8 cellular contexts compared by ENCODE assay signal in genomic region chr3:142445816-142446254, GRCh38. TPM values are rescaled to one million over a fixed set of nuclear protein-coding genes. Genes with fewer than 3 reads are reported as not detected.
A peak's percentile ranks its signal among the peaks of the same experiment; 100 is the strongest.
DNase-seq lines count a peak whose midpoint lies in the region; ATAC-seq lines count a peak whose summit lies in the region.

No MANE protein-coding gene starts in this region.

- peak; percentile 18 for DNase-seq in GM03348 (ENCODE audit: low spot score)
- DNase-seq in activated naive CD8-positive, alpha-beta T cell treated with anti-CD3 and anti-CD28 coated beads, Interleukin-2, amount 10 ng/mL, durations not matched to agents 7 days and 5 days: no peak
- peak; percentile 56 for DNase-seq in mesenchymal stem cell
- DNase-seq in NCI-H1092 treated with DMSO at 0.1 percent for 48 hours (lab: John Stamatoyannopoulos, UW): no peak
- DNase-seq in NCI-H69 (lab: John Stamatoyannopoulos, UW): no peak
- DNase-seq in NCI-H774 (lab: John Stamatoyannopoulos, UW): no peak

- no peak overlapping the region for H2AK5ac ChIP-seq in mesenchymal stem cell (ENCODE audit: low read length, severe bottlenecking)

- no peak overlapping the region for H2BK5ac ChIP-seq in mesenchymal stem cell (ENCODE audit: low read depth, low read length, poor library complexity, severe bottlenecking)

- peak overlapping the region; percentile 70 for H3K4me2 ChIP-seq in mesenchymal stem cell (ENCODE audit: low read length, poor library complexity, severe bottlenecking)

- peak overlapping the region; percentile 88 for H3K4me3 Mint-ChIP-seq in activated naive CD8-positive, alpha-beta T cell treated with anti-CD3 and anti-CD28 coated beads, Interleukin-2, amount 10 ng/mL, durations not matched to agents 7 days and 5 days

- no peak overlapping the region for H4K91ac ChIP-seq in mesenchymal stem cell (ENCODE audit: low read length)

- peak overlapping the region; percentile 92 for H3K27ac ChIP-seq in KOPT-K1 (ENCODE audit: low read depth, low read length, poor library complexity, severe bottlenecking)
- H3K27ac ChIP-seq in mesenchymal stem cell (ENCODE audit: low read length, poor library complexity, severe bottlenecking): no peak overlapping the region

- no peaks in the 10 kb centered on the region for H3K9me3 Mint-ChIP-seq in activated naive CD8-positive, alpha-beta T cell treated with anti-CD3 and anti-CD28 coated beads, Interleukin-2, amount 10 ng/mL, durations not matched to agents 7 days and 5 days

- no peak overlapping the region for H3K4ac ChIP-seq in mesenchymal stem cell (ENCODE audit: low read depth in 1 of 2, low read length in 2 of 2)

- H3K27ac Mint-ChIP-seq in activated naive CD8-positive, alpha-beta T cell treated with anti-CD3 and anti-CD28 coated beads, Interleukin-2, amount 10 ng/mL, durations not matched to agents 7 days and 5 days: peak overlapping the region; percentile 97

- POLR2A ChIA-PET in activated naive CD8-positive, alpha-beta T cell treated with anti-CD3 and anti-CD28 coated beads, Interleukin-2, amount 10 ng/mL, durations not matched to agents 7 days and 5 days (lab: Charles Lee): interaction anchor here (0.8 to 2.5 kb wide), 2 partner anchors 63 to 133 kb away, joined by 4 to 17 read pairs; partner anchors contain the start of gene ATR

- peak overlapping the region; percentile 17 for H4K8ac ChIP-seq in mesenchymal stem cell (ENCODE audit: low read length)

- H3K79me1 ChIP-seq in mesenchymal stem cell (replicated peaks; ENCODE audit: low read length, poor library complexity, severe bottlenecking): no peaks in the 10 kb centered on the region

- no peak overlapping the region for H2AFZ ChIP-seq in mesenchymal stem cell (ENCODE audit: low read depth, low read length)

- no peak overlapping the region for H3K14ac ChIP-seq in mesenchymal stem cell (ENCODE audit: low read length in 2 of 2)

- no peak overlapping the region for H2BK15ac ChIP-seq in mesenchymal stem cell (ENCODE audit: low read depth, poor library complexity, severe bottlenecking)

- H3K27me3 ChIP-seq in mesenchymal stem cell (ENCODE audit: control insufficient read depth in 1 of 2, insufficient read depth in 1 of 2, low read length in 2 of 2): no peaks in the 10 kb centered on the region

- H3K9me3 ChIP-seq in KOPT-K1 (ENCODE audit: insufficient read depth, low read length, poor library complexity, severe bottlenecking): peaks cover 6% of the 10 kb centered on the region
- H3K9me3 ChIP-seq in mesenchymal stem cell (ENCODE audit: control insufficient read depth, low read length): no peaks in the 10 kb centered on the region

- H3K36me3 ChIP-seq in KOPT-K1 (ENCODE audit: insufficient read depth, low read length): peaks cover 11% of the 10 kb centered on the region
- H3K36me3 ChIP-seq in mesenchymal stem cell (ENCODE audit: control insufficient read depth in 1 of 2, insufficient read depth in 2 of 2, low read depth in 1 of 2, low read length in 2 of 2): peaks cover 9 to 13% of the 10 kb centered on the region in 2 experiments

- no peak overlapping the region for H3K23ac ChIP-seq in mesenchymal stem cell (ENCODE audit: low read length in 2 of 2)

- peaks cover 23% of the 10 kb centered on the region for H3K36me3 Mint-ChIP-seq in activated naive CD8-positive, alpha-beta T cell treated with anti-CD3 and anti-CD28 coated beads, Interleukin-2, amount 10 ng/mL, durations not matched to agents 7 days and 5 days

- peak overlapping the region; percentile 100 for H3K9ac ChIP-seq in mesenchymal stem cell (ENCODE audit: low read length)

- 91% methylated on average over 6 of the region's 6 CpGs for whole genome bisulfite sequencing in mesenchymal stem cell

- H3K4me3 ChIP-seq in mesenchymal stem cell (ENCODE audit: insufficient read depth in 1 of 2, low read depth in 1 of 2, low read length in 2 of 2): peak overlapping the region in 1 of 2 experiments; percentile 100

- ATAC-seq in GM21576 (IDR thresholded peaks at IDR 0.05; ENCODE audit: unreplicated experiment): peak; percentile 56
- peak; percentile 38 for ATAC-seq in activated naive CD8-positive, alpha-beta T cell treated with anti-CD3 and anti-CD28 coated beads, Interleukin-2, amount 10 ng/mL, durations not matched to agents 7 days and 5 days (ENCODE audit: low read depth)

- H3K18ac ChIP-seq in mesenchymal stem cell (ENCODE audit: low read depth in 1 of 2, low read length in 2 of 2): peak overlapping the region in 1 of 2 experiments; percentile 43

- H2BK120ac ChIP-seq in mesenchymal stem cell (ENCODE audit: low read depth, low read length): no peak overlapping the region

- peaks cover 2% of the 10 kb centered on the region for H3K4me1 ChIP-seq in mesenchymal stem cell (ENCODE audit: control insufficient read depth, insufficient read depth, low read depth, low read length)

- no peak overlapping the region for H2BK12ac ChIP-seq in mesenchymal stem cell (ENCODE audit: low read length in 2 of 2)

- H3K4me1 Mint-ChIP-seq in activated naive CD8-positive, alpha-beta T cell treated with anti-CD3 and anti-CD28 coated beads, Interleukin-2, amount 10 ng/mL, durations not matched to agents 7 days and 5 days: peaks cover 26% of the 10 kb centered on the region

- H3K27me3 Mint-ChIP-seq in activated naive CD8-positive, alpha-beta T cell treated with anti-CD3 and anti-CD28 coated beads, Interleukin-2, amount 10 ng/mL, durations not matched to agents 7 days and 5 days: no peaks in the 10 kb centered on the region

RNA-seq across cellular contexts. Expression of gene XRN1, which starts 2.0 kb away (rescaled TPM):
- 10 to 100 TPM; 88.8 to 89.8 TPM for total RNA-seq in activated naive CD8-positive, alpha-beta T cell treated with anti-CD3 and anti-CD28 coated beads, Interleukin-2, amount 10 ng/mL, durations not matched to agents 7 days and 5 days
- 15.8 TPM for polyA plus RNA-seq in mesenchymal stem cell (2013, experiment 1 of 2)
- 14.1 TPM for polyA plus RNA-seq in mesenchymal stem cell (2013, experiment 2 of 2)

Comparison
In these comparisons a context has a peak if more than half of its experiments do, and no peak if none do; other contexts are left out.
1. DNase-seq: peak in GM03348 (single experiment) and mesenchymal stem cell (single experiment); none in activated naive CD8-positive, alpha-beta T cell treated with anti-CD3 and anti-CD28 coated beads, Interleukin-2, amount 10 ng/mL, durations not matched to agents 7 days and 5 days (single experiment), NCI-H1092 treated with DMSO at 0.1 percent for 48 hours (single experiment), NCI-H69 (single experiment) and NCI-H774 (single experiment).